Comparison of ENCODE assay signal across 1 cellular context in genomic region chr7:142459557-142459963, GRCh38.
TF ChIP-seq lines count a peak whose summit lies in the region.

No MANE protein-coding gene starts in this region.

TF ChIP-seq in H1, 55 proteins besides CTCF, POLR2A, EP300 and RAD21 (continued from another document):
- TF ChIP-seq, protein P1, sequence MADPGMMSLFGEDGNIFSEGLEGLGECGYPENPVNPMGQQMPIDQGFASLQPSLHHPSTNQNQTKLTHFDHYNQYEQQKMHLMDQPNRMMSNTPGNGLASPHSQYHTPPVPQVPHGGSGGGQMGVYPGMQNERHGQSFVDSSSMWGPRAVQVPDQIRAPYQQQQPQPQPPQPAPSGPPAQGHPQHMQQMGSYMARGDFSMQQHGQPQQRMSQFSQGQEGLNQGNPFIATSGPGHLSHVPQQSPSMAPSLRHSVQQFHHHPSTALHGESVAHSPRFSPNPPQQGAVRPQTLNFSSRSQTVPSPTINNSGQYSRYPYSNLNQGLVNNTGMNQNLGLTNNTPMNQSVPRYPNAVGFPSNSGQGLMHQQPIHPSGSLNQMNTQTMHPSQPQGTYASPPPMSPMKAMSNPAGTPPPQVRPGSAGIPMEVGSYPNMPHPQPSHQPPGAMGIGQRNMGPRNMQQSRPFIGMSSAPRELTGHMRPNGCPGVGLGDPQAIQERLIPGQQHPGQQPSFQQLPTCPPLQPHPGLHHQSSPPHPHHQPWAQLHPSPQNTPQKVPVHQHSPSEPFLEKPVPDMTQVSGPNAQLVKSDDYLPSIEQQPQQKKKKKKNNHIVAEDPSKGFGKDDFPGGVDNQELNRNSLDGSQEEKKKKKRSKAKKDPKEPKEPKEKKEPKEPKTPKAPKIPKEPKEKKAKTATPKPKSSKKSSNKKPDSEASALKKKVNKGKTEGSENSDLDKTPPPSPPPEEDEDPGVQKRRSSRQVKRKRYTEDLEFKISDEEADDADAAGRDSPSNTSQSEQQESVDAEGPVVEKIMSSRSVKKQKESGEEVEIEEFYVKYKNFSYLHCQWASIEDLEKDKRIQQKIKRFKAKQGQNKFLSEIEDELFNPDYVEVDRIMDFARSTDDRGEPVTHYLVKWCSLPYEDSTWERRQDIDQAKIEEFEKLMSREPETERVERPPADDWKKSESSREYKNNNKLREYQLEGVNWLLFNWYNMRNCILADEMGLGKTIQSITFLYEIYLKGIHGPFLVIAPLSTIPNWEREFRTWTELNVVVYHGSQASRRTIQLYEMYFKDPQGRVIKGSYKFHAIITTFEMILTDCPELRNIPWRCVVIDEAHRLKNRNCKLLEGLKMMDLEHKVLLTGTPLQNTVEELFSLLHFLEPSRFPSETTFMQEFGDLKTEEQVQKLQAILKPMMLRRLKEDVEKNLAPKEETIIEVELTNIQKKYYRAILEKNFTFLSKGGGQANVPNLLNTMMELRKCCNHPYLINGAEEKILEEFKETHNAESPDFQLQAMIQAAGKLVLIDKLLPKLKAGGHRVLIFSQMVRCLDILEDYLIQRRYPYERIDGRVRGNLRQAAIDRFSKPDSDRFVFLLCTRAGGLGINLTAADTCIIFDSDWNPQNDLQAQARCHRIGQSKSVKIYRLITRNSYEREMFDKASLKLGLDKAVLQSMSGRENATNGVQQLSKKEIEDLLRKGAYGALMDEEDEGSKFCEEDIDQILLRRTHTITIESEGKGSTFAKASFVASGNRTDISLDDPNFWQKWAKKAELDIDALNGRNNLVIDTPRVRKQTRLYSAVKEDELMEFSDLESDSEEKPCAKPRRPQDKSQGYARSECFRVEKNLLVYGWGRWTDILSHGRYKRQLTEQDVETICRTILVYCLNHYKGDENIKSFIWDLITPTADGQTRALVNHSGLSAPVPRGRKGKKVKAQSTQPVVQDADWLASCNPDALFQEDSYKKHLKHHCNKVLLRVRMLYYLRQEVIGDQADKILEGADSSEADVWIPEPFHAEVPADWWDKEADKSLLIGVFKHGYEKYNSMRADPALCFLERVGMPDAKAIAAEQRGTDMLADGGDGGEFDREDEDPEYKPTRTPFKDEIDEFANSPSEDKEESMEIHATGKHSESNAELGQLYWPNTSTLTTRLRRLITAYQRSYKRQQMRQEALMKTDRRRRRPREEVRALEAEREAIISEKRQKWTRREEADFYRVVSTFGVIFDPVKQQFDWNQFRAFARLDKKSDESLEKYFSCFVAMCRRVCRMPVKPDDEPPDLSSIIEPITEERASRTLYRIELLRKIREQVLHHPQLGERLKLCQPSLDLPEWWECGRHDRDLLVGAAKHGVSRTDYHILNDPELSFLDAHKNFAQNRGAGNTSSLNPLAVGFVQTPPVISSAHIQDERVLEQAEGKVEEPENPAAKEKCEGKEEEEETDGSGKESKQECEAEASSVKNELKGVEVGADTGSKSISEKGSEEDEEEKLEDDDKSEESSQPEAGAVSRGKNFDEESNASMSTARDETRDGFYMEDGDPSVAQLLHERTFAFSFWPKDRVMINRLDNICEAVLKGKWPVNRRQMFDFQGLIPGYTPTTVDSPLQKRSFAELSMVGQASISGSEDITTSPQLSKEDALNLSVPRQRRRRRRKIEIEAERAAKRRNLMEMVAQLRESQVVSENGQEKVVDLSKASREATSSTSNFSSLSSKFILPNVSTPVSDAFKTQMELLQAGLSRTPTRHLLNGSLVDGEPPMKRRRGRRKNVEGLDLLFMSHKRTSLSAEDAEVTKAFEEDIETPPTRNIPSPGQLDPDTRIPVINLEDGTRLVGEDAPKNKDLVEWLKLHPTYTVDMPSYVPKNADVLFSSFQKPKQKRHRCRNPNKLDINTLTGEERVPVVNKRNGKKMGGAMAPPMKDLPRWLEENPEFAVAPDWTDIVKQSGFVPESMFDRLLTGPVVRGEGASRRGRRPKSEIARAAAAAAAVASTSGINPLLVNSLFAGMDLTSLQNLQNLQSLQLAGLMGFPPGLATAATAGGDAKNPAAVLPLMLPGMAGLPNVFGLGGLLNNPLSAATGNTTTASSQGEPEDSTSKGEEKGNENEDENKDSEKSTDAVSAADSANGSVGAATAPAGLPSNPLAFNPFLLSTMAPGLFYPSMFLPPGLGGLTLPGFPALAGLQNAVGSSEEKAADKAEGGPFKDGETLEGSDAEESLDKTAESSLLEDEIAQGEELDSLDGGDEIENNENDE (IDR thresholded peaks at IDR 0.05; ENCODE audit: insufficient replicate concordance, low read length), result no peak
- TF ChIP-seq CHD2 (IDR thresholded peaks at IDR 0.05; ENCODE audit: low read length) (no peak), BCL11A (IDR thresholded peaks at IDR 0.05; ENCODE audit: low read depth in 2 of 2, low read length in 2 of 2) (no peak), GABPA (IDR thresholded peaks at IDR 0.05; ENCODE audit: borderline replicate concordance, insufficient read depth, low read length) (no peak), SIRT6 (IDR thresholded peaks at IDR 0.05; ENCODE audit: low read length) (no peak), ASH2L (IDR thresholded peaks at IDR 0.05; ENCODE audit: low read length) (no peak), SAP30 (IDR thresholded peaks at IDR 0.05; ENCODE audit: insufficient read depth, insufficient replicate concordance, low read length) (no peak), POLR2AphosphoS5 (IDR thresholded peaks at IDR 0.05; ENCODE audit: low read depth, low read length) (no peak), HDAC2 (IDR thresholded peaks at IDR 0.05; ENCODE audit: borderline replicate concordance in 1 of 2, low read depth in 2 of 2, low read length in 2 of 2) (no peak), KDM1A (IDR thresholded peaks at IDR 0.05; ENCODE audit: borderline replicate concordance, low read length) (no peak), TEAD4 (IDR thresholded peaks at IDR 0.05; ENCODE audit: low read depth, low read length) (no peak), SUZ12 (IDR thresholded peaks at IDR 0.05; ENCODE audit: low read length) (no peak)
- TF ChIP-seq, protein P2, sequence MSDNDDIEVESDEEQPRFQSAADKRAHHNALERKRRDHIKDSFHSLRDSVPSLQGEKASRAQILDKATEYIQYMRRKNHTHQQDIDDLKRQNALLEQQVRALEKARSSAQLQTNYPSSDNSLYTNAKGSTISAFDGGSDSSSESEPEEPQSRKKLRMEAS (IDR thresholded peaks at IDR 0.05), result no peak
